ENCODE assay signal across 8 cellular contexts in the genomic region with DNA sequence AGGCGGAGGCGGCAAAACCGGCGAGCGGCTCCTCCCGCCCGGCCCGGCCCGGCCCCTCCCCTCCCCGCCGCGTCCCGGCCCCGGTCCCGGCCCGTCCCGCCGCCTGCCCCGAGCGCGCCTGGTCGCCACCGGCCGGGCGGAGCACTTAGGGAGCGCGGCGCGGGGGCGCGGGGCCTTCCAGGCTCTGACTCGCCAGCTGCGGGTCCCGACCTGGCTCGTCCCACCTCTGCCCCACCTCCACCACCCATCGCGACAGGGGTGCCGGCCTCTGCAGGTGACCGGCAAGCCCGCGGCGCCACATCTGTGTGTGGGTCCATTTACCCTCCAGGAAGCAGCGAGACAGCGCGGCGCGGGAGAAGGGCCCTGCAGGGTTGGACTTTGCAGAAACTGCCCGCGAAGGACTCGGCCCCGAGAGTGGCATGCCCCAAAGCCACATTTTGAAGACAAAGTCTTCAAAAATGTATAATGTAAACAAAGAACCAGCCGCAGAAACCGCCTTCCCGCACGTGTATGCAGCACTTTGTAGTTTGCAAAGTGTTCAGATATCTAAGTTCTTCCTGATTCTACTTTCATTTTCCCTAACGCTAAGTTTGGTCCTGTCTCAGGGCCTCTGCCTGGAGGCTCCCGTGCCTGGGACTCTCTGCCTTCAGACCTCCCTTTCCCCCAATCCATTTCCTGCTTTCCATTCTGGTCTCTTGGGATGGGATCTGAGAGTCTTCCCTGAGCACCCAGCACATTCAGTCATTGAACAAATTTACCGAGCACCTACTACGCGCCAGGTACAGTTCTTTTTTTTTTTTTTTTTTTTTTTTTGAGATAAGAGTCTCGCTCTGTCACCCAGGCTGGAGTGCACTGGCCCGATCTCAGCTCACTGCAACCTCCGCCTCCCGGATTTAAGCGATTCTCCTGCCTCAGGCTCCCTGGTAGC. TPM values are rescaled to one million over a fixed set of nuclear protein-coding genes. Genes with fewer than 3 reads are reported as not detected.
DNase-seq lines count a peak whose midpoint lies in the region; ATAC-seq and TF ChIP-seq lines count a peak whose summit lies in the region.

A gene (minus strand): TSS at position 40 of the 928 bp plus-strand sequence. CDS start 19,158 bp downstream, outside the sequence.

- intact Hi-C loops in ascending aorta (cut with DNase I), result loop anchor here (2.0 to 5.0 kb wide), 3 partner anchors 38 to 73 kb away; no protein-coding TSS in a partner anchor
- intact Hi-C loops in right cardiac atrium (cut with DNase I), result loop anchor here in 1 of 4 donors (10.0 kb wide), 1 partner anchor 675 kb away; no protein-coding TSS in a partner anchor

- peaks cover 3% of the 10 kb centered on the region for H3K36me3 Mint-ChIP-seq in T-helper 17 cell (ENCODE audit: low read depth)

- CTCF ChIA-PET in AG04449 (lab: Yijun Ruan, JAX), result interaction anchor here (1.9 to 4.8 kb wide), 2 partner anchors 12 to 82 kb away, joined by 5 to 28 read pairs; a partner anchor contains a TSS

- H3K27me3 ChIP-seq in ascending aorta (no peaks in the 10 kb centered on the region), right cardiac atrium (ENCODE audit: control insufficient read depth, insufficient read depth) (no peaks in the 10 kb centered on the region)

- peak within 1 kb of the TSS; percentile 92 for H3K4me3 Mint-ChIP-seq in T-helper 17 cell

- H3K27ac ChIP-seq in ascending aorta, result peak within 1 kb of the TSS; percentile 80 to 89
- peak within 1 kb of the TSS; percentile 50 for H3K27ac ChIP-seq in right cardiac atrium (ENCODE audit: low read length)

- peak; percentile 3 for TF ChIP-seq POLR2A in GM18951 (IDR thresholded peaks at IDR 0.05; ENCODE audit: extremely low read depth, insufficient read depth, insufficient read length)

- H3K4me1 ChIP-seq in ascending aorta (peaks cover 6 to 7% of the 10 kb centered on the region in 2 donors), right cardiac atrium (ENCODE audit: control insufficient read depth, insufficient read depth, low read length) (peaks cover 5% of the 10 kb centered on the region)

- POLR2A ChIA-PET in AG04449 (lab: Yijun Ruan, JAX), result interaction anchor here (1.2 kb wide), 1 partner anchor 34 kb away, joined by 3 read pairs; no protein-coding TSS in a partner anchor

- no peaks in the 10 kb centered on the region for H3K36me3 ChIP-seq in ascending aorta

- no peak for TF ChIP-seq CTCF in AG04449 (IDR thresholded peaks at IDR 0.05; ENCODE audit: insufficient read depth, low read length, missing control alignments)
- TF ChIP-seq CTCF in ascending aorta (IDR thresholded peaks at IDR 0.05), result no peak

- in situ Hi-C loops in GM18951 (cut with MboI; ENCODE audit: low sequenced_read_pairs, unreplicated experiment), result no loop called here

- H3K4me1 Mint-ChIP-seq in T-helper 17 cell, result peaks cover 19% of the 10 kb centered on the region

- no peaks in the 10 kb centered on the region for H3K9me3 ChIP-seq in T-helper 17 cell (ENCODE audit: control insufficient read depth, low read length, poor library complexity, severe bottlenecking)
- no peaks in the 10 kb centered on the region for H3K9me3 ChIP-seq in ascending aorta
- no peaks in the 10 kb centered on the region for H3K9me3 ChIP-seq in right cardiac atrium (ENCODE audit: control insufficient read depth, low read length)

- H3K4me3 ChIP-seq in AG04449 (ENCODE audit: low read depth, low read length), result peak within 1 kb of the TSS; percentile 61
- H3K4me3 ChIP-seq in ascending aorta, result peak within 1 kb of the TSS; percentile 74 to 80
- H3K4me3 ChIP-seq in right cardiac atrium (ENCODE audit: low read length), result peak within 1 kb of the TSS; percentile 64

- DNase-seq in AG04449 (ENCODE audit: low read depth, low spot score) (peak; percentile 42), HS-27A (ENCODE audit: low read depth) (peak; percentile 77), T-helper 17 cell (peak; percentile 18 to 32 (median 19)), ascending aorta (ENCODE audit: low spot score in 2 of 2) (peak in 1 of 2 donors; percentile 74), right cardiac atrium (peak; percentile 53 to 82 (median 78)), renal cortical epithelial cell (ENCODE audit: low read depth) (peak; percentile 79), cortex of kidney (lab: John Stamatoyannopoulos, UW) (no peak)

- peak within 1 kb of the TSS; percentile 90 for H3K27ac Mint-ChIP-seq in T-helper 17 cell

- peaks cover 5% of the 10 kb centered on the region for H3K27me3 Mint-ChIP-seq in T-helper 17 cell

- peak; percentile 65 for ATAC-seq in T-helper 17 cell
- peak; percentile 79 to 83 for ATAC-seq in right cardiac atrium

- 10% methylated on average over 65 of the region's 65 CpGs for WGBS in right cardiac atrium

RNA-seq across cellular contexts. Expression of the gene that starts here (rescaled TPM):
- 10 to 100 TPM; 18.6 TPM for total RNA-seq in T-helper 17 cell
- 5.7 TPM for total RNA-seq in ascending aorta
- 10 to 100 TPM; 10.4 to 11.5 (median 11.0) TPM for total RNA-seq in right cardiac atrium
- polyA plus RNA-seq in right cardiac atrium, result 8.4 TPM
- 14.4 and 32.6 TPM in 2 replicates for total RNA-seq in renal cortical epithelial cell
